24 cellular contexts compared by ENCODE assay signal in the genomic region with DNA sequence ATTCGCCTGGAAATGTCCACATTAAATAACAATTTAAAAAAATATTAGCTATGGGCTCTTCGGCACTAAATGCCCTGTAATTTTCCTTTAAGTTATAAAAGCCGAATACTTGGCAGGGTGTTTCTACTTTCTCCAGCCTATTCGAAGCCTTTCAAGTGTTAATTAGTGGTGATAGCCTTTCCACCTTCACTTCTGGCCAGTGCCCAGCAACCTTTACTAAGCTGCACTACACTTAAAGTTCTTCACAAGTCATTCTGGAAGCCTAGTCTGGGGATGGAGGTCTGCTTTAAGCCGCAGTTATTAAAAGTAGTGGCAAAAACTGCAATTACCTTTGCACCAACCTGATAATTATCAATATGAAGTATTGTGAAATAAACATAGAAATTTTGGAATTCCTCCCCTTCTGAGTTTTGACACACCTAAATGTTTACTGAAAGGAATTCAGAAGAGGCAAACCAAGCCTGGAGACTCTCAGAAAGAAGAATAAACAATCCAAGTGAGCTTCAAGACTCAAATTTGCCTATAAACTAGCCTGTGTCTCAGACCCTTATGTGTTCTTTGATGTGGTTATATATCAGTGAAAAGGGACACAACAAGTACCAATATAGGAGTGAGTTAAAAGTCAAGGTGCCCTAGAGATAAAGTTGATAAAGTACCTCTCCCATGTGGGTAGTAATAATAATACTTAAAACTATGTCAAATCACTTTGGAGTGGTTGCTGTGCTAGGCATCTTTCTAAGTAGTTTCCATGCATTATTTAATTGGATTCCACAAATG.
"Had no signal": no experiment of that assay in that cellular context is flagged by ENCODE, and none has a peak within 500 bp of the region (broad histone marks: within the 10 kb centered on the region; RNA-seq: fewer than 3 reads in every experiment).

No MANE protein-coding gene starts in this region.

- H3K9me3 Mint-ChIP-seq: activated CD4-positive, alpha-beta T cell treated with anti-CD3 and anti-CD28 coated beads, Interleukin-2, amount 10 ng/mL, durations not matched to agents 24 days and 14 days; activated naive CD4-positive, alpha-beta T cell treated with anti-CD3 and anti-CD28 coated beads, Interleukin-2, amount 50 U/mL, for 24 hours; T-helper 1 cell treated with Interleukin-12 subunit alpha and Interleukin-12 subunit beta and Interleukin-4 antibody, amounts not matched to agents 30 μg/mL and 1 μg/mL, for 36 hours had no signal

- H3K36me3 ChIP-seq: breast epithelium had no signal

- H3K4me3 Mint-ChIP-seq: activated B cell treated with CpG ODN at 0.5 μM for 24 hours; activated CD4-positive, alpha-beta T cell treated with anti-CD3 and anti-CD28 coated beads, Interleukin-2, amount 10 ng/mL, durations not matched to agents 24 days and 14 days; activated CD8-positive, alpha-beta memory T cell treated with anti-CD3 and anti-CD28 coated beads, Interleukin-2, amount 10 ng/mL, durations not matched to agents 7 days and 5 days; activated naive CD4-positive, alpha-beta T cell treated with anti-CD3 and anti-CD28 coated beads, Interleukin-2, amount 50 U/mL, for 24 hours; activated T-cell treated with anti-CD3 and anti-CD28 coated beads, Interleukin-2, amount 50 U/mL, for 24 hours; activated T-helper 1 cell treated with anti-CD3 and anti-CD28 coated beads, Interleukin-12 subunit alpha, Interleukin-12 subunit beta, Interleukin-2, Interleukin-4 antibody, amounts not matched to agents 30 ng/mL and 10 ng/mL and 1 ng/mL, durations not matched to agents 14 hours and 24 hours and 36 hours; T-helper 1 cell treated with Interleukin-12 subunit alpha and Interleukin-12 subunit beta and Interleukin-4 antibody, amounts not matched to agents 30 μg/mL and 1 μg/mL, for 36 hours had no signal

- H3K27ac ChIP-seq: breast epithelium, KMS-11 had no signal

- H3K4me1 ChIP-seq: breast epithelium had no signal

- H3K9me3 ChIP-seq: breast epithelium had no signal

- H3K27ac Mint-ChIP-seq: activated B cell treated with CpG ODN at 0.5 μM for 24 hours; activated CD4-positive, alpha-beta T cell treated with anti-CD3 and anti-CD28 coated beads, Interleukin-2, amount 10 ng/mL, durations not matched to agents 24 days and 14 days; activated CD8-positive, alpha-beta memory T cell treated with anti-CD3 and anti-CD28 coated beads, Interleukin-2, amount 10 ng/mL, durations not matched to agents 7 days and 5 days; activated naive CD4-positive, alpha-beta T cell treated with anti-CD3 and anti-CD28 coated beads, Interleukin-2, amount 50 U/mL, for 24 hours; activated T-cell treated with anti-CD3 and anti-CD28 coated beads, Interleukin-2, amount 50 U/mL, for 24 hours; activated T-helper 1 cell treated with anti-CD3 and anti-CD28 coated beads, Interleukin-12 subunit alpha, Interleukin-12 subunit beta, Interleukin-2, Interleukin-4 antibody, amounts not matched to agents 30 ng/mL and 10 ng/mL and 1 ng/mL, durations not matched to agents 14 hours and 24 hours and 36 hours; T-helper 1 cell treated with Interleukin-12 subunit alpha and Interleukin-12 subunit beta and Interleukin-4 antibody, amounts not matched to agents 30 μg/mL and 1 μg/mL, for 36 hours had no signal

- H3K4me1 Mint-ChIP-seq: activated B cell treated with CpG ODN at 0.5 μM for 24 hours; activated CD4-positive, alpha-beta T cell treated with anti-CD3 and anti-CD28 coated beads, Interleukin-2, amount 10 ng/mL, durations not matched to agents 24 days and 14 days; activated CD8-positive, alpha-beta memory T cell treated with anti-CD3 and anti-CD28 coated beads, Interleukin-2, amount 10 ng/mL, durations not matched to agents 7 days and 5 days; activated naive CD4-positive, alpha-beta T cell treated with anti-CD3 and anti-CD28 coated beads, Interleukin-2, amount 50 U/mL, for 24 hours had no signal

- ATAC-seq: activated CD8-positive, alpha-beta memory T cell treated with anti-CD3 and anti-CD28 coated beads, Interleukin-2, amount 10 ng/mL, durations not matched to agents 7 days and 5 days; PC-3 had no signal

- DNase-seq: activated B cell treated with CpG ODN at 0.5 μM for 24 hours; activated CD4-positive, alpha-beta T cell treated with anti-CD3 and anti-CD28 coated beads for 1 hour; activated CD4-positive, alpha-beta T cell treated with anti-CD3 and anti-CD28 coated beads, Interleukin-2, amount 10 ng/mL, durations not matched to agents 24 days and 14 days; activated CD4-positive, alpha-beta T cell treated with anti-CD3 and anti-CD28 coated beads, Interleukin-2, amount 50 U/mL, for 48 hours; activated CD8-positive, alpha-beta memory T cell treated with anti-CD3 and anti-CD28 coated beads, Interleukin-2, amount 10 ng/mL, durations not matched to agents 7 days and 5 days; activated effector memory CD4-positive, alpha-beta T cell treated with Interleukin-2 at 50 U/mL for 16 hours; activated naive CD4-positive, alpha-beta T cell; activated T-cell treated with anti-CD3 and anti-CD28 coated beads, Interleukin-2, amount 50 U/mL, for 24 hours; aorta; central memory CD4-positive, alpha-beta T cell; NCI-H1092; NCI-H1417 treated with DMSO at 0.1 percent for 48 hours; NCI-H187; NCI-H2081; NCI-H2171; NCI-H226; NCI-H69; PC-3; SHP77 treated with DMSO at 0.1 percent for 48 hours had no signal

- H3K4me3 ChIP-seq: breast epithelium had no signal

- H3K27me3 Mint-ChIP-seq: activated B cell treated with CpG ODN at 0.5 μM for 24 hours; activated CD4-positive, alpha-beta T cell treated with anti-CD3 and anti-CD28 coated beads, Interleukin-2, amount 10 ng/mL, durations not matched to agents 24 days and 14 days; activated CD8-positive, alpha-beta memory T cell treated with anti-CD3 and anti-CD28 coated beads, Interleukin-2, amount 10 ng/mL, durations not matched to agents 7 days and 5 days; activated naive CD4-positive, alpha-beta T cell treated with anti-CD3 and anti-CD28 coated beads, Interleukin-2, amount 50 U/mL, for 24 hours; activated T-cell treated with anti-CD3 and anti-CD28 coated beads, Interleukin-2, amount 50 U/mL, for 24 hours had no signal

- H3K27me3 ChIP-seq: breast epithelium had no signal

- H3K36me3 Mint-ChIP-seq: activated CD8-positive, alpha-beta memory T cell treated with anti-CD3 and anti-CD28 coated beads, Interleukin-2, amount 10 ng/mL, durations not matched to agents 7 days and 5 days; activated naive CD4-positive, alpha-beta T cell treated with anti-CD3 and anti-CD28 coated beads, Interleukin-2, amount 50 U/mL, for 24 hours had no signal
